Comparison of ENCODE assay signal across 23 cellular contexts in the genomic region with DNA sequence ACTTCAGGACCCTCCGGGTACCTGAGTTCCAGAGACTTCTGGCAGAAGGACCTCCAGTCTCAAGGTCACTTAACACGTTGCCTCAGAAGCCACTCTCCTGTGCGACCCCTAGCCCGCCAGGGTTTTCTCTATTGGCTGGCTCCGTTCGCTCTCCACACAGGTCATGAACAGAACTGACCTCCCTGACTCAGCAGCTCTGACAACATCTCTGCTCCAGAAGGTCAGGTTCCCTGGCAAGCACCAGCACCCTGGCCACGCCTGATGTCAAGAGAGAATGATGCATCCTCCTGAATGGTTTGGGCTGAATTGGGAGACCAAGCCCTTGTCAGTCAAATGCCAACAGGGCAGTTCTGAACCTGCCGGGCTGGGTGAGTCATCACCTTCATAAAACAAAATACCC.
DNase-seq lines count a peak whose midpoint lies in the region; ATAC-seq, FAIRE-seq and TF ChIP-seq lines count a peak whose summit lies in the region.
"Had no signal": no experiment of that assay in that cellular context is flagged by ENCODE, and none has a peak within 500 bp of the region (broad histone marks: within the 10 kb centered on the region; RNA-seq: fewer than 3 reads in every experiment).

No MANE protein-coding gene starts in this region.

- peak; percentile 73 for FAIRE-seq in bronchial epithelial cell (lab: Jason Lieb, UNC)
- FAIRE-seq: A549 had no signal

- no peaks in the 10 kb centered on the region for H3K27me3 ChIP-seq in bronchial epithelial cell (ENCODE audit: control insufficient read depth, insufficient read depth, low read length)
- H3K27me3 ChIP-seq: right atrium auricular region, transverse colon had no signal

- H3K36me3 ChIP-seq in bronchial epithelial cell (ENCODE audit: control insufficient read depth, insufficient read depth, low read length), result no peaks in the 10 kb centered on the region
- H3K36me3 ChIP-seq: right atrium auricular region, spleen, transverse colon had no signal

- H3K4me3 ChIP-seq in bronchial epithelial cell (ENCODE audit: low read depth, low read length), result no peak overlapping the region
- H3K4me3 ChIP-seq: A549, right atrium auricular region, spleen, transverse colon had no signal

- peak in 2 of 3 experiments; percentile 59 to 70 for DNase-seq in NCI-H1417 (lab: John Stamatoyannopoulos, UW)
- DNase-seq in NCI-H1417 treated with DMSO at 0.1 percent for 48 hours (lab: John Stamatoyannopoulos, UW), result no peak
- DNase-seq in NCI-H2196 treated with DMSO at 0.1 percent for 48 hours (lab: John Stamatoyannopoulos, UW; ENCODE audit: unreplicated experiment), result peak; percentile 20
- peak; percentile 75 for DNase-seq in bronchial epithelial cell (ENCODE audit: low read depth)
- peak; percentile 59 for DNase-seq in mesenteric fat pad (ENCODE audit: low spot score)
- DNase-seq: activated naive CD4-positive, alpha-beta T cell treated with anti-CD3 and anti-CD28 coated beads for 36 hours; activated T-cell treated with anti-CD3 and anti-CD28 coated beads, Interleukin-2, amount 50 U/mL, for 72 hours; amniotic stem cell; head of caudate nucleus; IMR-90; NCI-H1092; NCI-H2029 treated with DMSO at 0.1 percent for 48 hours; NCI-H345; SHP77 treated with DMSO at 0.1 percent for 48 hours; spleen; T-helper 9 cell; transverse colon had no signal

- no peak for TF ChIP-seq CTCF in bronchial epithelial cell (IDR thresholded peaks at IDR 0.05; ENCODE audit: insufficient read depth, low read length, severe bottlenecking)

- no peak for ATAC-seq in HG02884 (IDR thresholded peaks at IDR 0.05; ENCODE audit: unreplicated experiment)
- ATAC-seq in HG02642 (IDR thresholded peaks at IDR 0.05; ENCODE audit: poor library complexity, unreplicated experiment), result no peak
- ATAC-seq in GM18861 (IDR thresholded peaks at IDR 0.05; ENCODE audit: unreplicated experiment), result no peak
- ATAC-seq: A549; activated T-cell treated with anti-CD3 and anti-CD28 coated beads, Interleukin-2, amount 50 U/mL, for 72 hours; WTC11 had no signal
